Comparison of ENCODE assay signal across 20 cellular contexts in the genomic region with DNA sequence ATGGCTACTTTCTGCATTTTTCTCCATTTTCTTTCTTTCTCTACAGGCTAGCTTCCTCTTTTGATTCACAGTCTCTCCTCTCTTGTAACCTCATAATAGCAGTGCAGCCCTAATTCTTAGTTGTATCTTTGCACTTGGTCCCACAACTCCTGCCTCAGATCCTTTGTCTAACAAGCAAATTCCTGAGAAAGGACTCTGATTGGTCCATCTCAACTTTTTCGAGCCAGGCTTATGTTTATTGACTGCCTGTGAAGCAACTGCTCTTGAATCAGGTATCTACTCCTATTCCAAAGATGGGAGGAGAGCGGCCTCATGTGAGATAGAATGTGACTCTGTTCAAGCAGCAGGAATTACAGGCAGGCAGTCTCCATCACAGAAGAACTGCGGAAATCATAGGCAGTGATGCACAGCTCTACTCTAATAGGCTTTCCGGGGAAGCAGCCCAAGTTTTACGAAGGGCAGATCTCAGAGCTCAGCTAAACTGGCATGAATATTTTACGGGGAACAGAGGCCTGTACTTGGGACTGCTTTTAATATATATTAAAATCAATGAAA.
"Had no signal": no experiment of that assay in that cellular context is flagged by ENCODE, and none has a peak within 500 bp of the region (broad histone marks: within the 10 kb centered on the region; RNA-seq: fewer than 3 reads in every experiment).

No MANE protein-coding gene starts in this region.

- H3K4me3 Mint-ChIP-seq: activated naive CD4-positive, alpha-beta T cell treated with anti-CD3 and anti-CD28 coated beads for 36 hours; activated naive CD8-positive, alpha-beta T cell treated with anti-CD3 and anti-CD28 coated beads, Interleukin-2, amount 50 U/mL, for 24 hours; effector memory CD8-positive, alpha-beta T cell; naive thymus-derived CD4-positive, alpha-beta T cell had no signal

- H3K4me1 Mint-ChIP-seq: activated naive CD8-positive, alpha-beta T cell treated with anti-CD3 and anti-CD28 coated beads, Interleukin-2, amount 50 U/mL, for 24 hours had no signal

- H3K27ac ChIP-seq: epithelial cell of prostate, heart right ventricle, tibial nerve, vagina had no signal

- H3K9me3 Mint-ChIP-seq: activated naive CD4-positive, alpha-beta T cell treated with anti-CD3 and anti-CD28 coated beads for 36 hours; activated naive CD8-positive, alpha-beta T cell treated with anti-CD3 and anti-CD28 coated beads, Interleukin-2, amount 50 U/mL, for 24 hours; activated T-helper 2 cell treated with anti-CD3 and anti-CD28 coated beads, Interferon-gamma antibody, Interleukin-2, Interleukin-4, amounts not matched to agents 10 μg/mL and 5 μg/mL and 100 μg/mL, durations not matched to agents 14 hours and 24 hours and 36 hours; effector memory CD8-positive, alpha-beta T cell had no signal

- H3K36me3 Mint-ChIP-seq: naive thymus-derived CD4-positive, alpha-beta T cell had no signal

- H3K9me3 ChIP-seq: heart right ventricle, tibial nerve, vagina had no signal

- H3K4me1 ChIP-seq: tibial nerve, vagina had no signal

- H3K27ac Mint-ChIP-seq: activated naive CD4-positive, alpha-beta T cell treated with anti-CD3 and anti-CD28 coated beads for 36 hours; activated naive CD8-positive, alpha-beta T cell treated with anti-CD3 and anti-CD28 coated beads, Interleukin-2, amount 50 U/mL, for 24 hours; activated T-helper 2 cell treated with anti-CD3 and anti-CD28 coated beads, Interferon-gamma antibody, Interleukin-2, Interleukin-4, amounts not matched to agents 10 μg/mL and 5 μg/mL and 100 μg/mL, durations not matched to agents 14 hours and 24 hours and 36 hours; effector memory CD8-positive, alpha-beta T cell; naive thymus-derived CD4-positive, alpha-beta T cell had no signal

- DNase-seq: activated CD4-positive, alpha-beta T cell treated with anti-CD3 and anti-CD28 coated beads for 1 hour; activated CD4-positive, alpha-beta T cell treated with anti-CD3 and anti-CD28 coated beads, Interleukin-2, amount 50 U/mL, for 4 hours; activated naive CD4-positive, alpha-beta T cell treated with anti-CD3 and anti-CD28 coated beads for 36 hours; activated naive CD8-positive, alpha-beta T cell treated with anti-CD3 and anti-CD28 coated beads, Interleukin-2, amount 50 U/mL, for 24 hours; activated T-cell treated with anti-CD3 and anti-CD28 coated beads for 4 hours; aorta; dermis blood vessel endothelial cell; effector memory CD8-positive, alpha-beta T cell; foreskin melanocyte; heart right ventricle; naive thymus-derived CD4-positive, alpha-beta T cell; posterior cingulate gyrus; stimulated activated CD4-positive, alpha-beta T cell treated with anti-CD3 and anti-CD28 coated beads, Interleukin-2, amount 100 ng/mL, for 48 hours; stimulated activated naive CD4-positive, alpha-beta T cell; T-helper 9 cell had no signal

- H3K27me3 ChIP-seq: heart right ventricle, tibial nerve, vagina had no signal

- ATAC-seq: activated naive CD8-positive, alpha-beta T cell treated with anti-CD3 and anti-CD28 coated beads, Interleukin-2, amount 50 U/mL, for 24 hours; effector memory CD8-positive, alpha-beta T cell; heart right ventricle; left lobe of liver; naive thymus-derived CD4-positive, alpha-beta T cell had no signal
